Comparison of ENCODE assay signal across 13 cellular contexts in genomic region chr12:24600996-24601395, GRCh38.
DNase-seq lines count a peak whose midpoint lies in the region; ATAC-seq and TF ChIP-seq lines count a peak whose summit lies in the region.
"Had no signal": no experiment of that assay in that cellular context is flagged by ENCODE, and none has a peak within 500 bp of the region (broad histone marks: within the 10 kb centered on the region; RNA-seq: fewer than 3 reads in every experiment).

No MANE protein-coding gene starts in this region.

- no peaks in the 10 kb centered on the region for H3K9me3 ChIP-seq in OCI-LY3 (ENCODE audit: insufficient read depth, low read length)
- no peaks in the 10 kb centered on the region for H3K9me3 ChIP-seq in ascending aorta
- H3K9me3 ChIP-seq: stomach had no signal

- H3K27me3 ChIP-seq in OCI-LY3 (ENCODE audit: low read depth, low read length), result no peaks in the 10 kb centered on the region
- no peaks in the 10 kb centered on the region for H3K27me3 ChIP-seq in ascending aorta
- H3K27me3 ChIP-seq: hepatocyte, stomach had no signal

- H4K20me1 ChIP-seq in OCI-LY3 (ENCODE audit: insufficient read depth, low read length), result no peaks in the 10 kb centered on the region

- H3K9me3 Mint-ChIP-seq in activated naive CD8-positive, alpha-beta T cell treated with anti-CD3 and anti-CD28 coated beads, Interleukin-2, amount 50 U/mL, for 24 hours, result no peaks in the 10 kb centered on the region
- H3K9me3 Mint-ChIP-seq in activated naive CD8-positive, alpha-beta T cell treated with anti-CD3 and anti-CD28 coated beads for 36 hours, result no peaks in the 10 kb centered on the region

- peaks cover 19% of the 10 kb centered on the region for H3K4me1 Mint-ChIP-seq in activated naive CD8-positive, alpha-beta T cell treated with anti-CD3 and anti-CD28 coated beads, Interleukin-2, amount 50 U/mL, for 24 hours
- H3K4me1 Mint-ChIP-seq in activated naive CD8-positive, alpha-beta T cell treated with anti-CD3 and anti-CD28 coated beads for 36 hours, result no peaks in the 10 kb centered on the region
- H3K4me1 Mint-ChIP-seq: activated naive CD4-positive, alpha-beta T cell treated with anti-CD3 and anti-CD28 coated beads, Interleukin-2, amount 50 U/mL, for 24 hours had no signal

- H3K27ac ChIP-seq in OCI-LY3 (ENCODE audit: low read length) (peak overlapping the region; percentile 84), ascending aorta (peak overlapping the region in 1 of 2 donors; percentile 38)
- H3K27ac ChIP-seq: hepatocyte, stomach had no signal

- H3K9ac ChIP-seq in OCI-LY3 (ENCODE audit: low read length), result peak overlapping the region; percentile 52

- intact Hi-C loops in ascending aorta (cut with DNase I), result no loop called here

- peak overlapping the region; percentile 34; the same call in 1 of the 2 replicates for H2AFZ ChIP-seq in OCI-LY3 (ENCODE audit: low read depth, low read length)
- H2AFZ ChIP-seq: hepatocyte had no signal

- H3K4me1 ChIP-seq in OCI-LY3 (ENCODE audit: low read length) (peaks cover 61% of the 10 kb centered on the region), ascending aorta (peaks cover 0 to 8% of the 10 kb centered on the region in 2 donors)
- H3K4me1 ChIP-seq: stomach had no signal

- no peaks in the 10 kb centered on the region for H3K79me2 ChIP-seq in OCI-LY3 (ENCODE audit: low read length)
- H3K79me2 ChIP-seq: hepatocyte had no signal

- H3K4me2 ChIP-seq in OCI-LY3 (ENCODE audit: low read length), result peak overlapping the region; percentile 65
- H3K4me2 ChIP-seq: hepatocyte had no signal

- H3K4me3 ChIP-seq in OCI-LY3 (ENCODE audit: low read length) (peak overlapping the region; percentile 28), fibroblast of pulmonary artery (replicated peaks; ENCODE audit: low read depth, low read length) (no peak overlapping the region), ascending aorta (no peak overlapping the region)
- H3K4me3 ChIP-seq: hepatocyte, stomach had no signal

- H3K36me3 ChIP-seq in OCI-LY3 (replicated peaks; ENCODE audit: low read depth, low read length) (peaks cover 4% of the 10 kb centered on the region), ascending aorta (no peaks in the 10 kb centered on the region)
- H3K36me3 ChIP-seq: stomach had no signal

- no peak for DNase-seq in activated naive CD8-positive, alpha-beta T cell treated with anti-CD3 and anti-CD28 coated beads, Interleukin-2, amount 50 U/mL, for 24 hours
- DNase-seq in activated naive CD8-positive, alpha-beta T cell treated with anti-CD3 and anti-CD28 coated beads for 36 hours, result no peak
- DNase-seq in fibroblast of pulmonary artery (ENCODE audit: low read depth) (peak; percentile 72), NCI-H748 treated with DMSO at 0.1 percent for 48 hours (lab: John Stamatoyannopoulos, UW) (no peak), ascending aorta (ENCODE audit: low spot score in 2 of 2) (no peak), NCI-H2227 treated with DMSO at 0.1 percent for 48 hours (lab: John Stamatoyannopoulos, UW) (no peak)
- no peak for DNase-seq in activated CD4-positive, alpha-beta T cell treated with anti-CD3 and anti-CD28 coated beads, Interleukin-2, amount 50 U/mL, for 4 hours
- DNase-seq: NCI-H1105 treated with DMSO at 0.1 percent for 48 hours, retina, stomach had no signal

- no peak overlapping the region for H3K4me3 Mint-ChIP-seq in activated naive CD8-positive, alpha-beta T cell treated with anti-CD3 and anti-CD28 coated beads, Interleukin-2, amount 50 U/mL, for 24 hours
- no peak overlapping the region for H3K4me3 Mint-ChIP-seq in activated naive CD8-positive, alpha-beta T cell treated with anti-CD3 and anti-CD28 coated beads for 36 hours
- H3K4me3 Mint-ChIP-seq: activated naive CD4-positive, alpha-beta T cell treated with anti-CD3 and anti-CD28 coated beads, Interleukin-2, amount 50 U/mL, for 24 hours had no signal

- no peaks in the 10 kb centered on the region for H3K36me3 Mint-ChIP-seq in activated naive CD8-positive, alpha-beta T cell treated with anti-CD3 and anti-CD28 coated beads, Interleukin-2, amount 50 U/mL, for 24 hours (ENCODE audit: low read depth)
- H3K36me3 Mint-ChIP-seq in activated naive CD8-positive, alpha-beta T cell treated with anti-CD3 and anti-CD28 coated beads for 36 hours, result no peaks in the 10 kb centered on the region
- H3K36me3 Mint-ChIP-seq: activated naive CD4-positive, alpha-beta T cell treated with anti-CD3 and anti-CD28 coated beads, Interleukin-2, amount 50 U/mL, for 24 hours had no signal

- peak overlapping the region; percentile 1 for H3K27ac Mint-ChIP-seq in activated naive CD8-positive, alpha-beta T cell treated with anti-CD3 and anti-CD28 coated beads, Interleukin-2, amount 50 U/mL, for 24 hours
- H3K27ac Mint-ChIP-seq in activated naive CD8-positive, alpha-beta T cell treated with anti-CD3 and anti-CD28 coated beads for 36 hours, result no peak overlapping the region
- H3K27ac Mint-ChIP-seq: activated naive CD4-positive, alpha-beta T cell treated with anti-CD3 and anti-CD28 coated beads, Interleukin-2, amount 50 U/mL, for 24 hours had no signal

- no peaks in the 10 kb centered on the region for H3K27me3 Mint-ChIP-seq in activated naive CD8-positive, alpha-beta T cell treated with anti-CD3 and anti-CD28 coated beads, Interleukin-2, amount 50 U/mL, for 24 hours
- no peaks in the 10 kb centered on the region for H3K27me3 Mint-ChIP-seq in activated naive CD8-positive, alpha-beta T cell treated with anti-CD3 and anti-CD28 coated beads for 36 hours
- H3K27me3 Mint-ChIP-seq: activated naive CD4-positive, alpha-beta T cell treated with anti-CD3 and anti-CD28 coated beads, Interleukin-2, amount 50 U/mL, for 24 hours had no signal

- ATAC-seq in activated naive CD8-positive, alpha-beta T cell treated with anti-CD3 and anti-CD28 coated beads, Interleukin-2, amount 50 U/mL, for 24 hours, result peak; percentile 52

- TF ChIP-seq CTCF in OCI-LY3 (IDR thresholded peaks at IDR 0.05; ENCODE audit: low read depth, low read length), result no peak
- TF ChIP-seq CTCF in fibroblast of pulmonary artery (IDR thresholded peaks at IDR 0.05; ENCODE audit: low read length, missing control alignments), result no peak
- TF ChIP-seq CTCF in ascending aorta (IDR thresholded peaks at IDR 0.05), result no peak
